In the genomic region with DNA sequence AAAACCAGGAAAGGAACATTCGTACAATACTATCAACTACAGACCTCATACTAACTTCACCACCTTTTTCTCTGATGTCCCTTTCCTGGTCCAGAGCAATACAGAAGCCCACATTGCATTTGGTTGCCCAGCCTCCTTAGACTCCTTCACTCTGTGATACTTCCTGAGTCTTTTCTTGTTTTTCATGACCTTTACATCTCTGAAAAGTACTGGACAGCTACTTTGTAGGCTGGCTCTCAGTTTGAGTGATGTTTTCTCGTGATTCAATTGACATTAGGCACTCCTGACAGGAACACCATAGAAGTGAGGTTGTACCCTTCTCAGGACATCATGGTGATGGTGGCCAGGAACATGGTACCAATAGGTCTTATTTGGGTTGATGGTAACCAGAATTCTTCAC, we compare ENCODE assay signal across 23 cellular contexts.
A peak's percentile ranks its signal among the peaks of the same experiment; 100 is the strongest.
DNase-seq lines count a peak whose midpoint lies in the region; ATAC-seq and TF ChIP-seq lines count a peak whose summit lies in the region.
"Had no signal": no experiment of that assay in that cellular context is flagged by ENCODE, and none has a peak within 500 bp of the region (broad histone marks: within the 10 kb centered on the region; RNA-seq: fewer than 3 reads in every experiment).

No MANE protein-coding gene starts in this region.

- peaks cover 5% of the 10 kb centered on the region for H3K9me3 ChIP-seq in DND-41 (ENCODE audit: insufficient read depth, low read length, severe bottlenecking)
- H3K9me3 ChIP-seq in ovary: no peaks in the 10 kb centered on the region
- H3K9me3 ChIP-seq: sigmoid colon, SJCRH30 had no signal

- TF ChIP-seq POLR2A in ovary (IDR thresholded peaks at IDR 0.05): no peak

- H3K4me2 ChIP-seq in DND-41 (ENCODE audit: insufficient read depth, low read length): no peak overlapping the region
- H3K4me2 ChIP-seq in KMS-11: peak overlapping the region; percentile 27; the same call in 1 of the 2 replicates

- H3K4me3 ChIP-seq in DND-41 (ENCODE audit: low read depth in 1 of 2, low read length in 2 of 2): no peak overlapping the region
- no peak overlapping the region for H3K4me3 ChIP-seq in KMS-11 (IDR thresholded peaks at IDR 0.05; ENCODE audit: insufficient read depth, low read depth, low read length)
- H3K4me3 ChIP-seq in ovary: no peak overlapping the region
- H3K4me3 ChIP-seq: GM23248, lower lobe of right lung, sigmoid colon, SJCRH30 had no signal

- H3K27me3 ChIP-seq in DND-41 (ENCODE audit: insufficient read depth, low read length, poor library complexity) (no peaks in the 10 kb centered on the region), KMS-11 (ENCODE audit: insufficient read depth, low read depth) (no peaks in the 10 kb centered on the region), ovary (no peaks in the 10 kb centered on the region)
- H3K27me3 ChIP-seq: sigmoid colon had no signal

- no peaks in the 10 kb centered on the region for H3K79me2 ChIP-seq in DND-41 (ENCODE audit: insufficient read depth, low read length)
- H3K79me2 ChIP-seq in KMS-11 (ENCODE audit: insufficient read depth, low read depth): no peaks in the 10 kb centered on the region

- DNase-seq in DND-41 (no peak), DMS79 treated with DMSO at 0.1 percent for 48 hours (lab: John Stamatoyannopoulos, UW) (no peak), ovary (no peak), RKO (ENCODE audit: low spot score) (no peak)
- DNase-seq: activated CD4-positive, alpha-beta T cell treated with anti-CD3 and anti-CD28 coated beads for 48 hours; activated naive CD4-positive, alpha-beta T cell treated with anti-CD3 and anti-CD28 coated beads for 36 hours; activated T-cell treated with anti-CD3 and anti-CD28 coated beads, Interleukin-2, amount 50 U/mL, for 72 hours; amygdala; CD4-positive, CD25-positive, alpha-beta regulatory T cell; cortex of kidney; GF-D8; GM23248; lower lobe of right lung; NCI-H1417 treated with DMSO at 0.1 percent for 48 hours; NCI-H446 treated with DMSO at 0.1 percent for 48 hours; sigmoid colon; SJCRH30; stimulated activated CD8-positive, alpha-beta memory T cell treated with anti-CD3 and anti-CD28 coated beads, Interleukin-4, amount 100 ng/mL, for 48 hours had no signal

- WGBS in ovary, 3 donors: 77 to 86% (median 80%) methylated on average over 2 of the region's 2 CpGs

- H3K9ac ChIP-seq in DND-41 (ENCODE audit: low read depth, low read length) (no peak overlapping the region), KMS-11 (no peak overlapping the region)
- H3K9ac ChIP-seq: GM23248 had no signal

- H3K4me1 ChIP-seq in DND-41 (ENCODE audit: insufficient read depth, low read length): peaks cover 59% of the 10 kb centered on the region
- peaks cover 46% of the 10 kb centered on the region for H3K4me1 ChIP-seq in KMS-11 (ENCODE audit: low read depth, poor library complexity, severe bottlenecking)
- no peaks in the 10 kb centered on the region for H3K4me1 ChIP-seq in ovary (ENCODE audit: insufficient read depth)
- H3K4me1 ChIP-seq: lower lobe of right lung, sigmoid colon, SJCRH30 had no signal

- peak; percentile 27; the same call in 1 of the 3 replicates for ATAC-seq in DND-41 (ENCODE audit: insufficient read depth, low read depth)
- peak; percentile 24 for ATAC-seq in GM19395 (IDR thresholded peaks at IDR 0.05; ENCODE audit: unreplicated experiment)
- peak; percentile 17 for ATAC-seq in HG02678 (IDR thresholded peaks at IDR 0.05; ENCODE audit: unreplicated experiment)
- no peak for ATAC-seq in GM21423 (IDR thresholded peaks at IDR 0.05; ENCODE audit: unreplicated experiment)
- ATAC-seq: activated T-cell treated with anti-CD3 and anti-CD28 coated beads, Interleukin-2, amount 50 U/mL, for 72 hours; lower lobe of right lung; Panc1 had no signal

- H3K27ac ChIP-seq in DND-41 (ENCODE audit: low read length): peak overlapping the region; percentile 58
- peak overlapping the region; percentile 50; the same call in 1 of the 2 replicates for H3K27ac ChIP-seq in KMS-11
- H3K27ac ChIP-seq in ovary: no peak overlapping the region
- H3K27ac ChIP-seq: GM23248, lower lobe of right lung, sigmoid colon, SJCRH30 had no signal

- no peaks in the 10 kb centered on the region for H4K20me1 ChIP-seq in DND-41 (ENCODE audit: insufficient read depth, low read length)
- no peaks in the 10 kb centered on the region for H4K20me1 ChIP-seq in KMS-11 (ENCODE audit: insufficient read depth)

- intact Hi-C loops in ovary (cut with DNase I): no loop called here

- H3K36me3 ChIP-seq in DND-41 (ENCODE audit: insufficient read depth, low read length): no peaks in the 10 kb centered on the region
- no peaks in the 10 kb centered on the region for H3K36me3 ChIP-seq in KMS-11 (ENCODE audit: insufficient read depth)
- H3K36me3 ChIP-seq in ovary: no peaks in the 10 kb centered on the region
- H3K36me3 ChIP-seq: lower lobe of right lung, sigmoid colon, SJCRH30 had no signal

- TF ChIP-seq CTCF in DND-41 (IDR thresholded peaks at IDR 0.05; ENCODE audit: borderline replicate concordance, extremely low read depth, low read length, poor library complexity, severe bottlenecking) (no peak), KMS-11 (conservative IDR thresholded peaks at IDR 0.05; ENCODE audit: low read depth, low read length) (no peak), ovary (IDR thresholded peaks at IDR 0.05) (no peak)

- no peak for TF ChIP-seq EP300 in ovary (IDR thresholded peaks at IDR 0.05)

- peak overlapping the region; percentile 42 for H2AFZ ChIP-seq in DND-41 (ENCODE audit: low read depth, low read length)
- H2AFZ ChIP-seq in KMS-11 (ENCODE audit: low read depth): peak overlapping the region; percentile 45; the same call in 1 of the 2 replicates
- H2AFZ ChIP-seq: GM23248 had no signal

Comparison
In these comparisons a context has a peak if more than half of its experiments do, and no peak if none do; other contexts are left out.
1. H3K27ac ChIP-seq: peak in DND-41 (single experiment) and KMS-11 (single experiment); none in ovary (0 of 2).